Comparison of ENCODE assay signal across 7 cellular contexts in genomic region chr22:29266564-29267461, GRCh38. TPM values are rescaled to one million over a fixed set of nuclear protein-coding genes. Genes with fewer than 3 reads are reported as not detected.
DNase-seq lines count a peak whose midpoint lies in the region; ATAC-seq and TF ChIP-seq lines count a peak whose summit lies in the region.

No MANE protein-coding gene starts in this region.

- no peak for TF ChIP-seq CTCF in progenitor cell of endocrine pancreas (IDR thresholded peaks at IDR 0.05; ENCODE audit: unreplicated experiment)

- POLR2A ChIA-PET in HEK293T (lab: Yijun Ruan, JAX), result interaction anchor here (0.7 to 1.0 kb wide), 3 partner anchors 46 to 61 kb away, joined by 3 read pairs; no protein-coding TSS in a partner anchor
- POLR2A ChIA-PET in T-cell (lab: Charles Lee), result no interaction called here

- H3K4me3 Mint-ChIP-seq in T-cell, result peak overlapping the region; percentile 92 to 96 (median 95)
- H3K4me3 Mint-ChIP-seq in progenitor cell of endocrine pancreas (ENCODE audit: low read depth), result peak overlapping the region; percentile 86

- CTCF ChIA-PET in HEK293T (lab: Yijun Ruan, JAX), result interaction anchor here (0.6 to 1.2 kb wide), 2 partner anchors 21 to 896 kb away, joined by 3 to 6 read pairs; no protein-coding TSS in a partner anchor
- CTCF ChIA-PET in T-cell (lab: Charles Lee), result no interaction called here

- no peaks in the 10 kb centered on the region for H3K27me3 Mint-ChIP-seq in T-cell
- no peaks in the 10 kb centered on the region for H3K27me3 Mint-ChIP-seq in progenitor cell of endocrine pancreas

- H3K4me1 Mint-ChIP-seq in T-cell, result peaks cover 42 to 46% (median 43%) of the 10 kb centered on the region in 3 donors
- peaks cover 34% of the 10 kb centered on the region for H3K4me1 Mint-ChIP-seq in progenitor cell of endocrine pancreas (ENCODE audit: low read depth)

- H3K36me3 Mint-ChIP-seq in T-cell (peaks cover 13% of the 10 kb centered on the region), progenitor cell of endocrine pancreas (ENCODE audit: insufficient read depth) (peaks cover 18% of the 10 kb centered on the region)

- peak overlapping the region; percentile 76 for H3K27ac Mint-ChIP-seq in T-cell
- peak overlapping the region; percentile 94 for H3K27ac Mint-ChIP-seq in progenitor cell of endocrine pancreas

- ATAC-seq in T-cell (replicated peaks in 1 of 4) (no peak), HG03196 (IDR thresholded peaks at IDR 0.05; ENCODE audit: unreplicated experiment) (no peak), HG03108 (IDR thresholded peaks at IDR 0.05; ENCODE audit: unreplicated experiment) (no peak)

- DNase-seq in HEK293T (ENCODE audit: extremely low spot score), result no peak
- DNase-seq in T-cell, result no peak
- peak; percentile 22 for DNase-seq in fibroblast of gingiva (ENCODE audit: low read depth)
- no peak for DNase-seq in progenitor cell of endocrine pancreas (ENCODE audit: low spot score, unreplicated experiment)
- DNase-seq in stimulated activated naive CD4-positive, alpha-beta T cell treated with Interleukin-2 at 50 U/mL for 16 hours (lab: John Stamatoyannopoulos, UW), result no peak

- H3K9me3 Mint-ChIP-seq in T-cell (no peaks in the 10 kb centered on the region), progenitor cell of endocrine pancreas (ENCODE audit: low read depth) (no peaks in the 10 kb centered on the region)

TF ChIP-seq in HEK293T, 16 proteins besides CTCF, POLR2A, EP300 and RAD21:
- TF ChIP-seq FOXM1 (IDR thresholded peaks at IDR 0.05; ENCODE audit: borderline replicate concordance) (peak; percentile 34; the same call in 1 of the 2 replicates), L3MBTL2 (conservative IDR thresholded peaks at IDR 0.05) (no peak), ZNF384 (IDR thresholded peaks at IDR 0.05) (no peak)

RNA-seq across cellular contexts. Expression of gene RHBDD3, which starts 1.0 kb away (rescaled TPM):
- total RNA-seq in T-cell (10 to 100 TPM; 14.1 to 25.4 (median 22.1) TPM), progenitor cell of endocrine pancreas (65.1 and 66.4 TPM in 2 replicates)

RNA-seq across cellular contexts. Expression of gene EWSR1, which starts 1.3 kb away (rescaled TPM):
- total RNA-seq in T-cell (100 to 1,000 TPM; 254 to 308 (median 260) TPM), progenitor cell of endocrine pancreas (442 and 443 TPM in 2 replicates)

RNA-seq across cellular contexts. Expression of gene GAS2L1, which starts 39.6 kb away (rescaled TPM):
- total RNA-seq in T-cell (1 to 10 TPM in 1 of 5 donors, under 1 TPM in 4; 0.53 to 1.2 (median 0.85) TPM), progenitor cell of endocrine pancreas (10.6 and 11.5 TPM in 2 replicates)

RNA-seq across cellular contexts. Expression of gene RASL10A, which starts 48.7 kb away (rescaled TPM):
- 1 to 10 TPM in 1 of 5 donors, under 1 TPM in 3, not detected in 1; 0.33 to 1.2 (median 0.71) TPM for total RNA-seq in T-cell
- total RNA-seq in progenitor cell of endocrine pancreas, result 0.31 and 1.2 TPM in 2 replicates
